Comparison of ENCODE assay signal across 9 cellular contexts in the genomic region with DNA sequence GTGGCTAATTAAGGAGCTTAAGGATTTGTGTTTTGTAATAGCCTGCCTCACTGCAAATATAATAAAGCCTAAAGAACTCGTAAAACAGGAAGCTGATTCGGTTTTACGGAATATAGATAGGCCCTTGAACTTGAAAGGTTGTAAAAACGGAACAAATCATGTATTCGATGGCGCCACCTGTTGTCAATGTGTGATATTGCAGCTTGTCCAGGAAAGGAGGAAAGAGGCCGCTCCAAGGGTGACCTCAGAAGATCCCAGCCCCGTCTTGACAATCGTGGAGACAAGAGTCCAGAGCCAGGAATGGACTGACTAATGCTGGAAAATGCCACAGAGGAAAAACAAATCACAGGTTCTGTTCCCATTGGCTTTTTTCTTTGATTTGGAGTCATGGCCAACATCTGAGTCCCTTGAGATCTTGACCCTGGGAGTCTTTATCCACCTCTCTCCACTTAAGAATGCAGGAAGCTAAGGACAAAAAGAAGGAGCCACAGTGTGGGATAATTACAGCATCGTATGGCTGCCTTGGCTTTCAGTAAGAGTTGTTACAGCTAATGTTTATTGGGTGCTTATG. TPM values are rescaled to one million over a fixed set of nuclear protein-coding genes. Genes with fewer than 3 reads are reported as not detected.
A peak's percentile ranks its signal among the peaks of the same experiment; 100 is the strongest.
DNase-seq lines count a peak whose midpoint lies in the region; ATAC-seq and TF ChIP-seq lines count a peak whose summit lies in the region.
"Had no signal": no experiment of that assay in that cellular context is flagged by ENCODE, and none has a peak within 500 bp of the region (broad histone marks: within the 10 kb centered on the region; RNA-seq: fewer than 3 reads in every experiment).

No MANE protein-coding gene starts in this region.

- DNase-seq in DMS153 treated with DMSO at 0.1 percent for 48 hours (lab: John Stamatoyannopoulos, UW; ENCODE audit: unreplicated experiment) (peak; percentile 88), HT1080 (ENCODE audit: low read depth) (peak; percentile 56), PC-3 (peak; percentile 75), left cardiac atrium (peak; percentile 63), psoas muscle (peak; percentile 58 to 72)
- DNase-seq in activated naive CD4-positive, alpha-beta T cell treated with anti-CD3 and anti-CD28 coated beads, Interleukin-2, amount 50 U/mL, for 16 hours = peak; percentile 35

- H3K4me3 ChIP-seq in PC-3 (ENCODE audit: low read length) (no peak overlapping the region), psoas muscle (no peak overlapping the region)

- H3K4me2 ChIP-seq in PC-3 (ENCODE audit: low read length) = no peak overlapping the region

- no peak overlapping the region for H2AFZ ChIP-seq in PC-3 (ENCODE audit: low read length)

- 6 to 7% (median 6%) methylated on average over 10 of the region's 10 CpGs for WGBS in psoas muscle, 3 donors

- CTCF ChIA-PET in PC-3 (lab: Charles Lee) = interaction anchor here (1.0 kb wide), 1 partner anchor 475 kb away, joined by 3 read pairs; no protein-coding TSS in a partner anchor

- POLR2A ChIA-PET in PC-3 (lab: Charles Lee; ENCODE audit: unreplicated experiment) = no interaction called here

- H3K9me3 ChIP-seq in PC-3 (ENCODE audit: low read length) (no peaks in the 10 kb centered on the region), psoas muscle (no peaks in the 10 kb centered on the region)

- H3K36me3 ChIP-seq in PC-3 (ENCODE audit: low read depth, low read length) (no peaks in the 10 kb centered on the region), psoas muscle (ENCODE audit: insufficient read depth in 1 of 2, low read depth in 1 of 2) (no peaks in the 10 kb centered on the region)

- ATAC-seq in PC-3 = peak; percentile 50
- ATAC-seq in left cardiac atrium = peak; percentile 55 to 79
- peak in 3 of 4 donors; percentile 44 to 67 (median 53) for ATAC-seq in psoas muscle
- ATAC-seq in GM19452 (IDR thresholded peaks at IDR 0.05; ENCODE audit: unreplicated experiment) = no peak
- no peak for ATAC-seq in HG02981 (IDR thresholded peaks at IDR 0.05; ENCODE audit: unreplicated experiment)

- H3K9me2 ChIP-seq in PC-3 (replicated peaks; ENCODE audit: low read length) = no peaks in the 10 kb centered on the region

- TF ChIP-seq CTCF in PC-3 (conservative IDR thresholded peaks at IDR 0.05; ENCODE audit: low read depth, low read length) = peak; percentile 83
- TF ChIP-seq CTCF in psoas muscle (IDR thresholded peaks at IDR 0.05) = peak; percentile 57

- no peaks in the 10 kb centered on the region for H3K79me2 ChIP-seq in PC-3 (ENCODE audit: low read length)

- H3K4me1 ChIP-seq in PC-3 (ENCODE audit: insufficient read depth, low read length) (no peaks in the 10 kb centered on the region), psoas muscle (no peaks in the 10 kb centered on the region)

- H3K27ac ChIP-seq in PC-3 (ENCODE audit: low read length) (no peak overlapping the region), psoas muscle (no peak overlapping the region)

- no peaks in the 10 kb centered on the region for H4K20me1 ChIP-seq in PC-3 (ENCODE audit: low read length)

- H3K27me3 ChIP-seq in PC-3 (ENCODE audit: low read length) (no peaks in the 10 kb centered on the region), psoas muscle (ENCODE audit: insufficient read depth in 3 of 3, low read length in 2 of 3) (peaks cover 0 to 28% (median 8%) of the 10 kb centered on the region in 3 donors)

- intact Hi-C loops in PC-3 (cut with micrococcal nuclease) = loop anchor here (5.0 kb wide), 2 partner anchors 448 to 608 kb away; no protein-coding TSS in a partner anchor
- intact Hi-C loops in left cardiac atrium (cut with DNase I) = loop anchor here (2.0 to 10.0 kb wide), 4 partner anchors 172 to 446 kb away; no protein-coding TSS in a partner anchor
- intact Hi-C loops in psoas muscle (cut with DNase I) = loop anchor here in 1 of 2 donors (5.0 kb wide), 1 partner anchor 438 kb away; no protein-coding TSS in a partner anchor

- H3K9ac ChIP-seq in PC-3 (ENCODE audit: low read length) = no peak overlapping the region

- no TSS peak for BruUV-seq in PC-3 (replicated peaks; lab: Mats Ljungman, UMichigan)

- no peaks in the 10 kb centered on the region for H3F3A ChIP-seq in PC-3 (ENCODE audit: low read length, unreplicated experiment)

RNA-seq across cellular contexts. Expression of a gene that starts 7.0 kb away (rescaled TPM):
- total RNA-seq in HT1080 (2014; rRNA removed; shearing (Covaris generic)) = not detected in 2 replicates
- not detected in 2 replicates for polyA plus RNA-seq in HT1080 (2015; cell fraction: cytosol; rRNA removed)
- polyA plus RNA-seq in HT1080 (2015; cell fraction: nucleus; rRNA removed) = not detected in 2 replicates
- not detected in 2 replicates for total RNA-seq in PC-3 (2014; rRNA removed)
- 1 to 10 TPM; 1.0 to 3.0 TPM for total RNA-seq in left cardiac atrium
- under 1 TPM; 0.42 to 0.88 (median 0.62) TPM for total RNA-seq in psoas muscle
- polyA plus RNA-seq in psoas muscle = under 1 TPM; 0.10 to 0.25 (median 0.17) TPM
- total RNA-seq: T-helper 2 cell treated with Interferon-gamma antibody and Interleukin-4, amounts not matched to agents 100 ng/mL and 5 ng/mL, for 36 hours had no signal

Comparison
In these comparisons a context has a peak if more than half of its experiments do, and no peak if none do; other contexts are left out.
1. DNase-seq: peak in every context shown above with its lines; median percentile 88 in DMS153 treated with DMSO at 0.1 percent for 48 hours; 75 in PC-3; 65 in psoas muscle; 63 in left cardiac atrium; 56 in HT1080; 35 in activated naive CD4-positive, alpha-beta T cell treated with anti-CD3 and anti-CD28 coated beads, Interleukin-2, amount 50 U/mL, for 16 hours.
2. ATAC-seq: peak in PC-3 (single experiment), left cardiac atrium (2 of 2) and psoas muscle (3 of 4); none in GM19452 (single experiment) and HG02981 (single experiment).